In genomic region chr7:101138149-101138870, GRCh38 we compare ENCODE assay signal across 8 cellular contexts. TPM values are rescaled to one million over a fixed set of nuclear protein-coding genes. Genes with fewer than 3 reads are reported as not detected.
DNase-seq lines count a peak whose midpoint lies in the region; ATAC-seq and TF ChIP-seq lines count a peak whose summit lies in the region.

No MANE protein-coding gene starts in this region.

- DNase-seq in ELF-1 (ENCODE audit: low read depth, low spot score) (peak; percentile 88), NCI-H2081 (lab: John Stamatoyannopoulos, UW) (peak; percentile 71 to 86), WTC11 (ENCODE audit: low spot score) (peak; percentile 62), cardiac fibroblast (ENCODE audit: low read depth in 2 of 2) (peak; percentile 96 to 98), left lobe of liver (ENCODE audit: low spot score) (peak; percentile 55)
- DNase-seq in stimulated activated CD4-positive, alpha-beta T cell treated with anti-CD3 and anti-CD28 coated beads, Interleukin-4, amount 100 ng/mL, for 48 hours (ENCODE audit: low read depth in 2 of 2), result peak; percentile 77 to 84

- CTCF ChIA-PET in WTC11 (lab: Charles Lee), result interaction anchor here (0.5 to 8.1 kb wide), 13 partner anchors 11 to 243 kb away, joined by 3 to 217 read pairs (median 3); partner anchors contain the start of genes ACHE, COL26A1 and SERPINE1

- TF ChIP-seq CTCF in WTC11 (IDR thresholded peaks at IDR 0.05), result peak; percentile 59
- TF ChIP-seq CTCF in cardiac fibroblast (IDR thresholded peaks at IDR 0.05; ENCODE audit: low read depth, low read length), result peak; percentile 70

- no peak overlapping the region for H3K27ac Mint-ChIP-seq in WTC11

- ATAC-seq in HG02571 (IDR thresholded peaks at IDR 0.05; ENCODE audit: unreplicated experiment) (peak; percentile 74), WTC11 (peak; percentile 73), left lobe of liver (peak; percentile 84), HG03469 (IDR thresholded peaks at IDR 0.05; ENCODE audit: unreplicated experiment) (no peak)

- H3K4me3 ChIP-seq in cardiac fibroblast (replicated peaks in 1 of 2; ENCODE audit: low read depth in 2 of 2, low read length in 2 of 2), result no peak overlapping the region

- POLR2A ChIA-PET in WTC11 (lab: Charles Lee), result no interaction called here

- no peaks in the 10 kb centered on the region for H3K36me3 Mint-ChIP-seq in WTC11

- peak overlapping the region; percentile 46 for H3K4me3 Mint-ChIP-seq in WTC11

- peaks cover 52% of the 10 kb centered on the region for H3K4me1 Mint-ChIP-seq in WTC11

- H3K27me3 Mint-ChIP-seq in WTC11 (ENCODE audit: low read depth), result peaks cover 3% of the 10 kb centered on the region; the same call in 1 of the 2 replicates

- H3K9me3 Mint-ChIP-seq in WTC11, result no peaks in the 10 kb centered on the region

TF ChIP-seq in WTC11, 78 proteins besides CTCF, POLR2A, EP300 and RAD21:
- TF ChIP-seq, protein P1, sequence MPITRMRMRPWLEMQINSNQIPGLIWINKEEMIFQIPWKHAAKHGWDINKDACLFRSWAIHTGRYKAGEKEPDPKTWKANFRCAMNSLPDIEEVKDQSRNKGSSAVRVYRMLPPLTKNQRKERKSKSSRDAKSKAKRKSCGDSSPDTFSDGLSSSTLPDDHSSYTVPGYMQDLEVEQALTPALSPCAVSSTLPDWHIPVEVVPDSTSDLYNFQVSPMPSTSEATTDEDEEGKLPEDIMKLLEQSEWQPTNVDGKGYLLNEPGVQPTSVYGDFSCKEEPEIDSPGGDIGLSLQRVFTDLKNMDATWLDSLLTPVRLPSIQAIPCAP (CRISPR knock-in tag; IDR thresholded peaks at IDR 0.05), result no peak
- TF ChIP-seq USF2 (CRISPR knock-in tag; IDR thresholded peaks at IDR 0.05) (peak; percentile 60; the same call in 1 of the 2 replicates), GABPB1 (CRISPR knock-in tag; IDR thresholded peaks at IDR 0.05) (peak; percentile 54; the same call in 1 of the 2 replicates), NR1H2 (CRISPR knock-in tag; IDR thresholded peaks at IDR 0.05) (no peak), TEAD1 (CRISPR knock-in tag; IDR thresholded peaks at IDR 0.05) (no peak), GRHL2 (CRISPR knock-in tag; IDR thresholded peaks at IDR 0.05; ENCODE audit: insufficient replicate concordance, severe bottlenecking) (no peak)
TF ChIP-seq in WTC11: peak in this region for 2.

RNA-seq across cellular contexts. Expression of gene SERPINE1, which starts 11.4 kb away (rescaled TPM):
- total RNA-seq in WTC11 (2021) (1.1 to 2.6 TPM (median 2.2 TPM) in 3 replicates), left lobe of liver (27.5 TPM)

RNA-seq across cellular contexts. Expression of gene AP1S1, which starts 16.0 kb away (rescaled TPM):
- total RNA-seq in WTC11 (2021) (60.7 to 80.0 TPM (median 78.2 TPM) in 3 replicates), left lobe of liver (26.8 TPM)

RNA-seq across cellular contexts. Expression of gene VGF, which starts 27.1 kb away (rescaled TPM):
- total RNA-seq in WTC11 (2021) (5.2 to 6.4 TPM (median 5.6 TPM) in 3 replicates), left lobe of liver (not detected)

RNA-seq across cellular contexts. Expression of gene NAT16, which starts 41.8 kb away (rescaled TPM):
- total RNA-seq in WTC11 (2021) (0.32 to 0.62 TPM (median 0.39 TPM) in 3 replicates), left lobe of liver (not detected)

RNA-seq across cellular contexts. Expression of gene TRIM56, which starts 53.0 kb away (rescaled TPM):
- total RNA-seq in WTC11 (2021) (23.1 to 24.2 TPM (median 23.4 TPM) in 3 replicates), left lobe of liver (23.5 TPM)
